In genomic region chr19:46404884-46405658, GRCh38 we compare ENCODE assay signal across 10 cellular contexts. TPM values are rescaled to one million over a fixed set of nuclear protein-coding genes. Genes with fewer than 3 reads are reported as not detected.
DNase-seq lines count a peak whose midpoint lies in the region; ATAC-seq, FAIRE-seq and TF ChIP-seq lines count a peak whose summit lies in the region.
"Had no signal": no experiment of that assay in that cellular context is flagged by ENCODE, and none has a peak within 500 bp of the region (broad histone marks: within the 10 kb centered on the region; RNA-seq: fewer than 3 reads in every experiment).

No MANE protein-coding gene starts in this region.

- H3K4me1 ChIP-seq in GM23338 (ENCODE audit: insufficient read depth) (peaks cover 26% of the 10 kb centered on the region), ascending aorta (peaks cover 1 to 24% of the 10 kb centered on the region in 2 donors), smooth muscle cell (ENCODE audit: low read depth) (peaks cover 31% of the 10 kb centered on the region)

- no peak overlapping the region for H3K27ac Mint-ChIP-seq in GM23338

- peak overlapping the region; percentile 97 for H2AFZ ChIP-seq in GM23338
- H2AFZ ChIP-seq in smooth muscle cell (ENCODE audit: low read depth), result no peak overlapping the region

- H3K9ac ChIP-seq in smooth muscle cell (ENCODE audit: low read depth), result no peak overlapping the region

- DNase-seq in GM23338 (ENCODE audit: low spot score) (peak; percentile 81), ascending aorta (ENCODE audit: low spot score in 2 of 2) (no peak), iPS-NIHi11 (ENCODE audit: low spot score) (peak; percentile 44), smooth muscle cell (lab: John Stamatoyannopoulos, UW; ENCODE audit: unreplicated experiment) (peak; percentile 54), RCC 7860 (ENCODE audit: low spot score) (no peak), LoVo (ENCODE audit: low spot score) (no peak)
- DNase-seq: stimulated activated CD4-positive, alpha-beta T cell treated with anti-CD3 and anti-CD28 coated beads, Interleukin-2, amount 100 ng/mL, for 48 hours had no signal

- intact Hi-C loops in ascending aorta (cut with DNase I), result no loop called here

- FAIRE-seq in RCC 7860 (lab: Jason Lieb, UNC), result no peak
- FAIRE-seq: endometrium had no signal

- H3K9me3 Mint-ChIP-seq in GM23338, result no peaks in the 10 kb centered on the region

- H3K9me2 ChIP-seq in GM23338 (ENCODE audit: insufficient read depth), result no peaks in the 10 kb centered on the region

- H3K27me3 Mint-ChIP-seq in GM23338 (ENCODE audit: insufficient read depth, low read depth, poor library complexity), result peaks cover 45% of the 10 kb centered on the region

- peaks cover 61% of the 10 kb centered on the region for H3K27me3 ChIP-seq in GM23338 (ENCODE audit: insufficient read depth)
- H3K27me3 ChIP-seq in ascending aorta, result no peaks in the 10 kb centered on the region
- no peaks in the 10 kb centered on the region for H3K27me3 ChIP-seq in smooth muscle cell (ENCODE audit: low read depth)

- peaks cover 35% of the 10 kb centered on the region for H3K4me1 Mint-ChIP-seq in GM23338

- TF ChIP-seq CTCF in GM23338 (conservative IDR thresholded peaks at IDR 0.05; ENCODE audit: low read depth in 2 of 2) (peak; percentile 30 to 44; a peak in 3 of 4 replicates), ascending aorta (IDR thresholded peaks at IDR 0.05) (peak; percentile 11 to 44 (median 27)), smooth muscle cell (IDR thresholded peaks at IDR 0.05; ENCODE audit: borderline replicate concordance, insufficient read depth, poor library complexity, severe bottlenecking) (peak; percentile 28)

- 43% methylated on average over 41 of the region's 44 CpGs for WGBS in smooth muscle cell (ENCODE audit: low lambda C conversion rate)

- H3K9me3 ChIP-seq in ascending aorta, result no peaks in the 10 kb centered on the region
- H3K9me3 ChIP-seq in smooth muscle cell (replicated peaks; ENCODE audit: low read depth), result no peaks in the 10 kb centered on the region

- H3K4me2 ChIP-seq in GM23338, result peak overlapping the region; percentile 93
- H3K4me2 ChIP-seq in smooth muscle cell, result peak overlapping the region; percentile 88

- H3K4me3 ChIP-seq in GM23338 (peak overlapping the region; percentile 69), ascending aorta (peak overlapping the region; percentile 46 to 62), smooth muscle cell (peak overlapping the region; percentile 50)

- H3F3A ChIP-seq in GM23338 (replicated peaks; ENCODE audit: low read depth) (peaks cover 16% of the 10 kb centered on the region; the same call in 1 of the 2 replicates), smooth muscle cell (ENCODE audit: low read depth) (peaks cover 2% of the 10 kb centered on the region)

- peak; percentile 62 for ATAC-seq in GM23338
- ATAC-seq in GM19452 (IDR thresholded peaks at IDR 0.05; ENCODE audit: unreplicated experiment), result no peak

- H3K27ac ChIP-seq in GM23338 (ENCODE audit: low read depth), result no peak overlapping the region
- H3K27ac ChIP-seq in ascending aorta, result peak overlapping the region; percentile 72 to 77
- no peak overlapping the region for H3K27ac ChIP-seq in smooth muscle cell (ENCODE audit: low read depth)

- H3K36me3 Mint-ChIP-seq in GM23338 (ENCODE audit: low read depth), result peaks cover 2% of the 10 kb centered on the region

- 0 out of 2 replicates have a peak, but pooled peaks cover 3% of the 10 kb centered on the region for H4K20me1 ChIP-seq in GM23338 (replicated peaks; ENCODE audit: insufficient read depth)
- H4K20me1 ChIP-seq in smooth muscle cell (ENCODE audit: low read depth), result peaks cover 27% of the 10 kb centered on the region

- H3K79me2 ChIP-seq in GM23338 (replicated peaks; ENCODE audit: insufficient read depth) (no peaks in the 10 kb centered on the region), smooth muscle cell (ENCODE audit: low read depth) (peaks cover 2% of the 10 kb centered on the region)

- H3K4me3 Mint-ChIP-seq in GM23338, result peak overlapping the region; percentile 73

- H3K36me3 ChIP-seq in GM23338 (ENCODE audit: insufficient read depth), result no peaks in the 10 kb centered on the region
- no peaks in the 10 kb centered on the region for H3K36me3 ChIP-seq in ascending aorta
- no peaks in the 10 kb centered on the region for H3K36me3 ChIP-seq in smooth muscle cell (ENCODE audit: low read depth)

TF ChIP-seq in GM23338, 12 proteins besides CTCF, POLR2A, EP300 and RAD21:
- peak; percentile 19; the same call in 1 of the 2 replicates for TF ChIP-seq CREB1 (CRISPR knock-in tag; IDR thresholded peaks at IDR 0.05; ENCODE audit: low read depth)
- TF ChIP-seq EZH2 (IDR thresholded peaks at IDR 0.05; ENCODE audit: low read depth, unreplicated experiment), result no peak
TF ChIP-seq in GM23338: peak in this region for 1.

RNA-seq across cellular contexts. Expression of gene CCDC8, which starts 8.3 kb away (rescaled TPM):
- 16.5 and 17.4 TPM in 2 replicates for total RNA-seq in GM23338 (2014; rRNA removed; shearing (Covaris generic))
- 5.6 and 6.0 TPM in 2 replicates for polyA plus RNA-seq in GM23338 (2016; fragmentation: Nextera tagmentation; extraction: Ambion mirVana)
- 10.0 TPM for total RNA-seq in ascending aorta
- total RNA-seq in smooth muscle cell, result 17.9 and 19.4 TPM in 2 replicates
- polyA plus RNA-seq in smooth muscle cell, result 44.5 and 53.9 TPM in 2 replicates
- total RNA-seq: T-helper 2 cell treated with Interferon-gamma antibody and Interleukin-4, amounts not matched to agents 100 ng/mL and 5 ng/mL, for 36 hours had no signal

RNA-seq across cellular contexts. Expression of gene PNMA8C, which starts 23.7 kb away (rescaled TPM):
- 2.3 and 2.6 TPM in 2 replicates for total RNA-seq in GM23338 (2014; rRNA removed; shearing (Covaris generic))
- polyA plus RNA-seq in GM23338 (2016; fragmentation: Nextera tagmentation; extraction: Ambion mirVana) (0.44 and 0.59 TPM in 2 replicates), smooth muscle cell (not detected in 2 replicates)
- total RNA-seq in ascending aorta (0.53 TPM), smooth muscle cell (not detected in 2 replicates)
- total RNA-seq: T-helper 2 cell treated with Interferon-gamma antibody and Interleukin-4, amounts not matched to agents 100 ng/mL and 5 ng/mL, for 36 hours had no signal

RNA-seq across cellular contexts. Expression of gene PPP5C, which starts 58.2 kb away (rescaled TPM):
- total RNA-seq in GM23338 (2014; rRNA removed; shearing (Covaris generic)), result 111 and 123 TPM in 2 replicates
- polyA plus RNA-seq in GM23338 (2016; fragmentation: Nextera tagmentation; extraction: Ambion mirVana) (45.3 and 51.6 TPM in 2 replicates), smooth muscle cell (57.7 and 60.0 TPM in 2 replicates)
- total RNA-seq in ascending aorta (96.1 TPM), smooth muscle cell (34.5 and 44.9 TPM in 2 replicates)

Comparison
In these comparisons a context has a peak if more than half of its experiments do, and no peak if none do; other contexts are left out.
1. DNase-seq: peak in GM23338 (single experiment), iPS-NIHi11 (single experiment) and smooth muscle cell (single experiment); none in ascending aorta (0 of 2), RCC 7860 (single experiment) and LoVo (single experiment).
2. H3K27ac ChIP-seq: peak in ascending aorta (2 of 2); none in GM23338 (single experiment) and smooth muscle cell (single experiment).
3. Peak in every context shown above with its lines, with median percentiles within 50 percentile points of each other: H3K4me3 ChIP-seq and CTCF ChIP-seq.